Comparison of ENCODE assay signal across 1 cellular context in the genomic region with DNA sequence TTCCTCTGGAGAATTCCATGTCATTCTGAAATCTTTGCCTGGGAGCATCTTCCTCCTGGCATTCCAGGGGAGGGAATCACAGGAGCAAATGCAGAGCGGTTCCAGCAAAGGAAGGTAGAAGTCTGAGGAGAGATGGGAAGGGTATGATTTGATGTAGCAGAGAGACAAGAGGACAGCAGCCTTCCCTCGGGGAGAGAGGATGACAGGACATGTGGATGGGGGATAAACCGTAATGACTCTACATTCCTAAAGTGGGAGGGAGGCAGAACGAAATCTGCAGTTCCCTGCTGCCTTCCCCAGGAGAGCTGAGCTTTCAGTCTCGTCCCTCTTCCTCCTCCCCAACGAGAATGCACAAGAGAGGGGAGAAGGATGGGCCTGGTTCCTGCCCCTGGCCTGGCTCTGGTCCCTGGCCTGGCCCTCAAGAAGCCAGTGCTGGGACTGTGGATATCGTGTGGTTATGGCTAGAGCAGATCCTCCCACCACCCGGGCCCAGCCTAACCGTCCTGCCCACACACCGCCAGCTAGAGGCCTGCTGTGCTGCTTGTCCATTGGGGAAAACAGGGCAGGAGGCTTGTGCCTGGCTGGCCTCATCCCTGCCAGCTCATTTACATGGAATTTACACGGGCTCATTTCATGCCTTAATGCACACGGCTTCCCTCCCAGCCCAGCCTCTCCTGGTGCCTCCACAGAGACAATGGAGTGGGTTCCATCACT.
TF ChIP-seq lines count a peak whose summit lies in the region.

No MANE protein-coding gene starts in this region.

TF ChIP-seq in neural cell, 6 proteins besides CTCF, POLR2A, EP300 and RAD21 (continued from another document):
- TF ChIP-seq, protein P1, sequence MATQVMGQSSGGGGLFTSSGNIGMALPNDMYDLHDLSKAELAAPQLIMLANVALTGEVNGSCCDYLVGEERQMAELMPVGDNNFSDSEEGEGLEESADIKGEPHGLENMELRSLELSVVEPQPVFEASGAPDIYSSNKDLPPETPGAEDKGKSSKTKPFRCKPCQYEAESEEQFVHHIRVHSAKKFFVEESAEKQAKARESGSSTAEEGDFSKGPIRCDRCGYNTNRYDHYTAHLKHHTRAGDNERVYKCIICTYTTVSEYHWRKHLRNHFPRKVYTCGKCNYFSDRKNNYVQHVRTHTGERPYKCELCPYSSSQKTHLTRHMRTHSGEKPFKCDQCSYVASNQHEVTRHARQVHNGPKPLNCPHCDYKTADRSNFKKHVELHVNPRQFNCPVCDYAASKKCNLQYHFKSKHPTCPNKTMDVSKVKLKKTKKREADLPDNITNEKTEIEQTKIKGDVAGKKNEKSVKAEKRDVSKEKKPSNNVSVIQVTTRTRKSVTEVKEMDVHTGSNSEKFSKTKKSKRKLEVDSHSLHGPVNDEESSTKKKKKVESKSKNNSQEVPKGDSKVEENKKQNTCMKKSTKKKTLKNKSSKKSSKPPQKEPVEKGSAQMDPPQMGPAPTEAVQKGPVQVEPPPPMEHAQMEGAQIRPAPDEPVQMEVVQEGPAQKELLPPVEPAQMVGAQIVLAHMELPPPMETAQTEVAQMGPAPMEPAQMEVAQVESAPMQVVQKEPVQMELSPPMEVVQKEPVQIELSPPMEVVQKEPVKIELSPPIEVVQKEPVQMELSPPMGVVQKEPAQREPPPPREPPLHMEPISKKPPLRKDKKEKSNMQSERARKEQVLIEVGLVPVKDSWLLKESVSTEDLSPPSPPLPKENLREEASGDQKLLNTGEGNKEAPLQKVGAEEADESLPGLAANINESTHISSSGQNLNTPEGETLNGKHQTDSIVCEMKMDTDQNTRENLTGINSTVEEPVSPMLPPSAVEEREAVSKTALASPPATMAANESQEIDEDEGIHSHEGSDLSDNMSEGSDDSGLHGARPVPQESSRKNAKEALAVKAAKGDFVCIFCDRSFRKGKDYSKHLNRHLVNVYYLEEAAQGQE (IDR thresholded peaks at IDR 0.05; ENCODE audit: borderline replicate concordance) = peak; percentile 43
